8 cellular contexts compared by ENCODE assay signal in the genomic region with DNA sequence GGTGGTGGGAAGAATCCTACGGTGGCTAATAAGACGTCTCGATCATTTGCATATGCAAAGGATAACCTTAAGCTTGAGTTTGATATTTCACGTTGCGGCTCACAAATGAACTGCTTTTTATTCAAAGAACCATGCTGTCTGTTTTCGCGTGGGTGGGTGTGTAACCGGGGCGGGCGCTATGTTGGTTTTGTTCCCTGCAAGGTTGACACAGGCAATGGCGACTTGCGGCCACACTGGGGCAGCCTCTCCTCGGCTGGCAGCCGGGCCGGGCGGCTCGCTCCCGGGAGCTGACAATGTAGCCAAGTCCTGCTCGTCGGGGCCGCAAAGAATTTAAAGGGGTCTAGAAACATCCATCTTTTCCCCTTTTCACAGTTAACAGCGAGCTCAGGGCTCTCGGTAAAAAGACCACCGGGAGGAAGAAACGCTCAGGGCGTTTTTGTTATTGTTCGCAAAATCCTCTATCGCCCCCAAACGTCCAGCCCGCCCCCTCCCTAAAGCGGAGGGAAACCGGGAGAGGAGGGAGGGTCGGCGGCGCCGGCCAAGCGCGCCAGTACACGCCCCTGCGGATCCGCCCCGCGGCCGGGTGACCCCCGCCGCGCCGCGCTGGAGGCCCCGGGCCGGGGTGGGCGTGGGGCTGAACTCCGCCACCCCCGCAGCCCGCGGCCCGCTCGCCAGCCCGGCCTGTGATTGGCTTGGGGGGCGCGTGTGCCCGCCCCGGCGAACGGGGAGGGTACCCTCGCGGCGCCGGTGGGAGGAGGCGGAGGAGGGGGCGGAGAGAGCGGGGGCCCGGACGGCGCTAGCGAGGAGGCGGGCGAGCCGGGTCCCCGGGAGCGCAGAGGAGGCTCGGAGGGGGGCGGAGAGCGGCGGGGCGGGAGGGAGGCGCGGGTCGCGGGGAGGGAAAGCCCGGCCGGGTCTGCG. TPM values are rescaled to one million over a fixed set of nuclear protein-coding genes. Genes with fewer than 3 reads are reported as not detected.
DNase-seq lines count a peak whose midpoint lies in the region; ATAC-seq lines count a peak whose summit lies in the region.

Gene NEDD4L, plus strand, starts transcription at position 775 of the 918 bp plus-strand sequence. CDS start 435 bp downstream, outside the sequence.

- CTCF ChIA-PET in activated CD8-positive, alpha-beta T cell treated with anti-CD3 and anti-CD28 coated beads, Interleukin-2, amount 10 ng/mL, durations not matched to agents 7 days and 5 days (lab: Charles Lee): interaction anchor here (0.7 to 2.9 kb wide), 15 partner anchors 9 to 139 kb away, joined by 3 to 21 read pairs (median 4); no protein-coding TSS in a partner anchor

- no peaks in the 10 kb centered on the region for H3K36me3 Mint-ChIP-seq in activated CD8-positive, alpha-beta T cell treated with anti-CD3 and anti-CD28 coated beads, Interleukin-2, amount 10 ng/mL, durations not matched to agents 7 days and 5 days (ENCODE audit: low read depth)

- no peaks in the 10 kb centered on the region for H3K9me3 Mint-ChIP-seq in activated CD8-positive, alpha-beta T cell treated with anti-CD3 and anti-CD28 coated beads, Interleukin-2, amount 10 ng/mL, durations not matched to agents 7 days and 5 days (ENCODE audit: insufficient read depth)

- peak within 1 kb of the TSS; percentile 87 for H3K4me3 Mint-ChIP-seq in activated CD8-positive, alpha-beta T cell treated with anti-CD3 and anti-CD28 coated beads, Interleukin-2, amount 10 ng/mL, durations not matched to agents 7 days and 5 days

- peak within 1 kb of the TSS; percentile 55 for H3K27ac Mint-ChIP-seq in activated CD8-positive, alpha-beta T cell treated with anti-CD3 and anti-CD28 coated beads, Interleukin-2, amount 10 ng/mL, durations not matched to agents 7 days and 5 days

- ATAC-seq in GM19397 (IDR thresholded peaks at IDR 0.05; ENCODE audit: unreplicated experiment): peak; percentile 73
- ATAC-seq in HG03558 (IDR thresholded peaks at IDR 0.05; ENCODE audit: extremely low read depth, unreplicated experiment): peak; percentile 49
- peak; percentile 85 for ATAC-seq in activated CD8-positive, alpha-beta T cell treated with anti-CD3 and anti-CD28 coated beads, Interleukin-2, amount 10 ng/mL, durations not matched to agents 7 days and 5 days

- POLR2A ChIA-PET in activated CD8-positive, alpha-beta T cell treated with anti-CD3 and anti-CD28 coated beads, Interleukin-2, amount 10 ng/mL, durations not matched to agents 7 days and 5 days (lab: Charles Lee): interaction anchor here (0.7 kb wide), 1 partner anchor 18 kb away, joined by 3 read pairs; no protein-coding TSS in a partner anchor

- DNase-seq in CD1c-positive myeloid dendritic cell (ENCODE audit: extremely low spot score) (peak; percentile 94), NCI-H774 (lab: John Stamatoyannopoulos, UW) (peak; percentile 91), lung microvascular endothelial cell (ENCODE audit: low read depth in 2 of 2) (peak; percentile 85 to 92)
- DNase-seq in activated CD8-positive, alpha-beta T cell treated with anti-CD3 and anti-CD28 coated beads, Interleukin-2, amount 10 ng/mL, durations not matched to agents 7 days and 5 days: peak; percentile 84
- peak; percentile 49 for DNase-seq in effector CD4-positive, alpha-beta T cell
- peak; percentile 60 to 80 (median 77) for DNase-seq in stimulated activated CD4-positive, alpha-beta T cell treated with anti-CD3 and anti-CD28 coated beads, TNF-alpha, amount 100 ng/mL, for 24 hours (ENCODE audit: low read depth in 3 of 3)

- H3K27me3 Mint-ChIP-seq in activated CD8-positive, alpha-beta T cell treated with anti-CD3 and anti-CD28 coated beads, Interleukin-2, amount 10 ng/mL, durations not matched to agents 7 days and 5 days (ENCODE audit: low read depth): peaks cover 30% of the 10 kb centered on the region

- peaks cover 25% of the 10 kb centered on the region for H3K4me1 Mint-ChIP-seq in activated CD8-positive, alpha-beta T cell treated with anti-CD3 and anti-CD28 coated beads, Interleukin-2, amount 10 ng/mL, durations not matched to agents 7 days and 5 days (ENCODE audit: low read depth)

RNA-seq across cellular contexts. Expression of gene NEDD4L, which starts in this region (rescaled TPM):
- 1 to 10 TPM; 3.4 to 4.3 TPM for total RNA-seq in activated CD8-positive, alpha-beta T cell treated with anti-CD3 and anti-CD28 coated beads, Interleukin-2, amount 10 ng/mL, durations not matched to agents 7 days and 5 days
- 9.7 and 10.5 TPM in 2 replicates for total RNA-seq in lung microvascular endothelial cell

Comparison
In these comparisons a context has a peak if more than half of its experiments do, and no peak if none do; other contexts are left out.
1. Peak in every context shown above with its lines: DNase-seq and ATAC-seq.